Comparison of ENCODE assay signal across 8 cellular contexts in the genomic region with DNA sequence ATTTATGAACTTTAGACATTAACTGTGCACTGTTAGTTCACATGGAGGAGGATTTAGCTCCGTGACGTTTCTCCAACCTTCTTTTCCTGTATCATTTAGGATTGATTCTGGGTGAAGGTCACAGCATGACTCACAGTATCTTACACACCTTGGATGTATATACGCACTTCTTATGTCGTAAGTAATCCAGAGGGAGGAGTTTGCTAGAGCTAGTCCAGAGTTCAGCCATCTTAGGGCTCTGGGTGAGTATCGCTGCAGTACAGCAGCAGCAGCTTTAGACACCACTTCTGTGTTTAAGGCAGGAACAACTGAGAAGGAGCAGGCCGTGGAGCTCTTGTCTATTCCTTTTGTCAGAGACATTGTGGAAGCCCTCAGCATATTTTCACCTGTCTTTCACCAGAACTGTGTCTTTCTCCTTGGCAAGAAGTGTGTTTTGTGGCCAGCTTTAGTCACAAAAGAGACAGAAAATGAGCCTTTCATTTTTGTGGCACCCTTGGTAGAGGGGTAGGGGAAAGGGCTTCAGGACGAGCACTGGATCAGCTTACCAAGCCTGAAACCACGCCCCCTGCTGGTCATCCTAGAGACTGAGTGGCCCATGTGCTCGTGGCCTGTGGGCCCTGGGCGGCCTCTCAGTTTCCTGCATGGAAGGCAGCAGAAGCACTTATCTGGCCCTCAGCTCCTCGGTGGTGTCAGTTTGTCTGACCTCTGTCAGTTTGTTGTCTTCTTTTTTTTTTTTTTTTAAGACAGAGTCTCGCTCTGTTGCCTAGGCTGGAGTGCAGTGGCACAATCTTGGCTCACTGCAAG.
A peak's percentile ranks its signal among the peaks of the same experiment; 100 is the strongest.
DNase-seq lines count a peak whose midpoint lies in the region; ATAC-seq and TF ChIP-seq lines count a peak whose summit lies in the region.

No MANE protein-coding gene starts in this region.

- H3K9ac ChIP-seq in SU-DHL-6 (ENCODE audit: low read length) = no peak overlapping the region

- H2AFZ ChIP-seq in SU-DHL-6 (ENCODE audit: low read depth, low read length, severe bottlenecking) = no peak overlapping the region

- peak; percentile 55 for ATAC-seq in activated naive CD8-positive, alpha-beta T cell treated with anti-CD3 and anti-CD28 coated beads, Interleukin-2, amount 10 ng/mL, durations not matched to agents 7 days and 5 days (ENCODE audit: low read depth)
- ATAC-seq in HG02678 (IDR thresholded peaks at IDR 0.05; ENCODE audit: unreplicated experiment) = no peak
- no peak for ATAC-seq in HG02763 (IDR thresholded peaks at IDR 0.05; ENCODE audit: unreplicated experiment)

- no peaks in the 10 kb centered on the region for H3K9me2 ChIP-seq in SU-DHL-6 (replicated peaks; ENCODE audit: insufficient read depth, low read length)

- H3K4me2 ChIP-seq in SU-DHL-6 (ENCODE audit: low read depth, low read length, poor library complexity, severe bottlenecking) = no peak overlapping the region

- no peaks in the 10 kb centered on the region for H3K9me3 ChIP-seq in SU-DHL-6 (ENCODE audit: insufficient read depth, low read length)
- no peaks in the 10 kb centered on the region for H3K9me3 ChIP-seq in right atrium auricular region

- no peaks in the 10 kb centered on the region for H3F3A ChIP-seq in SU-DHL-6 (ENCODE audit: insufficient read depth)

- peaks cover 8% of the 10 kb centered on the region for H3K4me1 Mint-ChIP-seq in activated naive CD8-positive, alpha-beta T cell treated with anti-CD3 and anti-CD28 coated beads, Interleukin-2, amount 10 ng/mL, durations not matched to agents 7 days and 5 days

- H3K27me3 ChIP-seq in SU-DHL-6 (ENCODE audit: low read length) (no peaks in the 10 kb centered on the region), right atrium auricular region (no peaks in the 10 kb centered on the region)

- peak; percentile 10 for DNase-seq in DMS114 treated with DMSO at 0.1 percent for 48 hours (lab: John Stamatoyannopoulos, UW; ENCODE audit: unreplicated experiment)
- DNase-seq in Jurkat, Clone E6-1 (ENCODE audit: low read depth, low spot score) = peak; percentile 68
- DNase-seq in activated naive CD8-positive, alpha-beta T cell treated with anti-CD3 and anti-CD28 coated beads, Interleukin-2, amount 10 ng/mL, durations not matched to agents 7 days and 5 days = peak; percentile 69
- DNase-seq in right atrium auricular region (ENCODE audit: low spot score) = no peak
- peak; percentile 50 for DNase-seq in smooth muscle cell of the brain vasculature (ENCODE audit: low read depth, low spot score)

- POLR2A ChIA-PET in activated naive CD8-positive, alpha-beta T cell treated with anti-CD3 and anti-CD28 coated beads, Interleukin-2, amount 10 ng/mL, durations not matched to agents 7 days and 5 days (lab: Charles Lee) = interaction anchor here (0.9 to 1.2 kb wide), 4 partner anchors 60 to 188 kb away, joined by 3 to 4 read pairs (median 3); a partner anchor contains a TSS

- no peaks in the 10 kb centered on the region for H3K9me3 Mint-ChIP-seq in activated naive CD8-positive, alpha-beta T cell treated with anti-CD3 and anti-CD28 coated beads, Interleukin-2, amount 10 ng/mL, durations not matched to agents 7 days and 5 days

- no peak overlapping the region for H3K4me3 Mint-ChIP-seq in activated naive CD8-positive, alpha-beta T cell treated with anti-CD3 and anti-CD28 coated beads, Interleukin-2, amount 10 ng/mL, durations not matched to agents 7 days and 5 days

- H3K27ac ChIP-seq in SU-DHL-6 (ENCODE audit: low read depth, low read length) (no peak overlapping the region), right atrium auricular region (no peak overlapping the region)

- H3K27me3 Mint-ChIP-seq in activated naive CD8-positive, alpha-beta T cell treated with anti-CD3 and anti-CD28 coated beads, Interleukin-2, amount 10 ng/mL, durations not matched to agents 7 days and 5 days = no peaks in the 10 kb centered on the region

- no peak overlapping the region for H3K4me3 ChIP-seq in Jurkat, Clone E6-1 (ENCODE audit: low read length)
- H3K4me3 ChIP-seq in SU-DHL-6 (ENCODE audit: insufficient read depth, low read length, poor library complexity, severe bottlenecking) = no peak overlapping the region
- no peak overlapping the region for H3K4me3 ChIP-seq in right atrium auricular region

- H3K79me2 ChIP-seq in SU-DHL-6 (ENCODE audit: insufficient read depth, low read length) = no peaks in the 10 kb centered on the region

- H3K36me3 ChIP-seq in SU-DHL-6 (ENCODE audit: low read length) = no peaks in the 10 kb centered on the region
- peaks cover 5% of the 10 kb centered on the region for H3K36me3 ChIP-seq in right atrium auricular region

- H3K36me3 Mint-ChIP-seq in activated naive CD8-positive, alpha-beta T cell treated with anti-CD3 and anti-CD28 coated beads, Interleukin-2, amount 10 ng/mL, durations not matched to agents 7 days and 5 days = peaks cover under 1% of the 10 kb centered on the region

- H3K27ac Mint-ChIP-seq in activated naive CD8-positive, alpha-beta T cell treated with anti-CD3 and anti-CD28 coated beads, Interleukin-2, amount 10 ng/mL, durations not matched to agents 7 days and 5 days = no peak overlapping the region

- TF ChIP-seq CTCF in SU-DHL-6 (IDR thresholded peaks at IDR 0.05; ENCODE audit: insufficient read depth, low read length, poor library complexity, severe bottlenecking) (peak; percentile 50), right atrium auricular region (IDR thresholded peaks at IDR 0.05) (peak; percentile 56 to 83)

- H3K4me1 ChIP-seq in right atrium auricular region = peaks cover 0 to 28% of the 10 kb centered on the region in 2 donors

- no peaks in the 10 kb centered on the region for H4K20me1 ChIP-seq in SU-DHL-6 (ENCODE audit: low read depth, low read length)
